In the genomic region with DNA sequence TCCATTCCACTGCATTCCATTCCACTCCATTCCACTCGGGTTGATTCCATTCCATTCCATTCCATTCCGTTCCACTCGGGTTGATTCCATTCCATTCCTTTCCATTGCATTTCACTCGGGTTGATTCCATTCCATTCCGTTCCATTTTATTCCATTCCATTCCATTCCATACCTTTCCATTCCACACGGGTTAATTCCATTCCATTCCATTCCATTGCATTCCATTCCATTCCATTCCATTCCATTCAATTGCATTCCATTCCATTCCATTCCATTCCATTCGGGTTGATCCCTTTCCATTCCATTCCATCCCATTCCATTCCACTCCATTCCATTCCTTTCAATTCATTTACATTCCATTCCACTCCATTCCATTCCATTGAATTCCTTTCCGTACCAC, we compare ENCODE assay signal across 8 cellular contexts.
DNase-seq lines count a peak whose midpoint lies in the region; ATAC-seq, FAIRE-seq and TF ChIP-seq lines count a peak whose summit lies in the region.
"Not testable (repeated sequence)": the region's sequence is repeated elsewhere in the genome, so short reads cannot be mapped to it uniquely, and the experiment has no call there.

No MANE protein-coding gene starts in this region.

- not testable (repeated sequence) for TF ChIP-seq RAD21 in A549 (conservative IDR thresholded peaks at IDR 0.05 in 1 of 2, IDR thresholded peaks at IDR 0.05 in 1 of 2)

- not testable (repeated sequence) for H3K4me3 ChIP-seq in A549; PC-3 (ENCODE audit: low read length); neuronal stem cell (ENCODE audit: low read length in 2 of 2)
- H3K4me3 ChIP-seq in iPS-18a (ENCODE audit: low read length), result peak overlapping the region; percentile 8

- not testable (repeated sequence) for H3K9ac ChIP-seq in PC-3 (ENCODE audit: low read length); iPS-18a (ENCODE audit: low read length); neuronal stem cell (ENCODE audit: low read depth, low read length, poor library complexity)

- H4K8ac ChIP-seq in neuronal stem cell (ENCODE audit: low read depth, low read length), result not testable (repeated sequence)

- H3K36me3 ChIP-seq in PC-3 (ENCODE audit: low read depth, low read length); iPS-18a (ENCODE audit: control insufficient read depth, low read depth, low read length); neuronal stem cell (replicated peaks in 1 of 2; ENCODE audit: control insufficient read depth in 2 of 2, insufficient read depth in 2 of 2, low read length in 2 of 2): not testable (repeated sequence)

- H2AFZ ChIP-seq in PC-3 (ENCODE audit: low read length); neuronal stem cell (ENCODE audit: low read length): not testable (repeated sequence)

- not testable (repeated sequence) for H3F3A ChIP-seq in PC-3 (ENCODE audit: low read length, unreplicated experiment)

- not testable (repeated sequence) for H2BK12ac ChIP-seq in neuronal stem cell (ENCODE audit: low read length)

- not testable (repeated sequence) for H2BK15ac ChIP-seq in neuronal stem cell (ENCODE audit: low read length)

- WGBS in A549 (ENCODE audit: missing lambda C conversion rate), result 4% methylated on average over 8 of the region's 8 CpGs
- 100% methylated on average over 1 of the region's 8 CpGs; no CpG with 5 or more reads in 1 of the 2 donors for WGBS in neuronal stem cell (ENCODE audit: extremely low coverage in 2 of 2, insufficient read length in 2 of 2, insufficient replicate concordance in 1 of 2), 2 donors

- DNase-seq in A549 (ENCODE audit: low read depth in 1 of 2, low spot score in 1 of 2), result peak in 1 of 2 experiments; percentile 72
- DNase-seq in HCEC 1CT, result peak; percentile 6
- peak; percentile 23 for DNase-seq in PC-3
- DNase-seq in effector memory CD8-positive, alpha-beta T cell, result not testable (repeated sequence)
- DNase-seq in neuronal stem cell (ENCODE audit: low spot score), result peak; percentile 91

- H3K4me1 Mint-ChIP-seq in effector memory CD8-positive, alpha-beta T cell (ENCODE audit: low read depth in 2 of 2), result not testable (repeated sequence)

- not testable (repeated sequence) for H3K14ac ChIP-seq in neuronal stem cell (ENCODE audit: low read length)

- H3K27ac ChIP-seq in A549; PC-3 (ENCODE audit: low read length); iPS-18a (ENCODE audit: low read length); neuronal stem cell (replicated peaks; ENCODE audit: low read length): not testable (repeated sequence)

- POLR2A ChIA-PET in A549 (lab: Yijun Ruan, JAX); PC-3 (lab: Charles Lee; ENCODE audit: unreplicated experiment): not testable (repeated sequence)

- CTCF ChIA-PET in A549 (lab: Yijun Ruan, JAX); PC-3 (lab: Charles Lee): not testable (repeated sequence)

- not testable (repeated sequence) for H3K4ac ChIP-seq in neuronal stem cell (ENCODE audit: low read length)

- H2AK5ac ChIP-seq in neuronal stem cell (ENCODE audit: low read depth, low read length), result not testable (repeated sequence)

- H4K91ac ChIP-seq in neuronal stem cell (ENCODE audit: low read depth, low read length, poor library complexity), result not testable (repeated sequence)

- H3K9me3 ChIP-seq in A549, result peaks cover 19% of the 10 kb centered on the region; the same call in 2 of the 3 replicates
- peaks cover 43% of the 10 kb centered on the region for H3K9me3 ChIP-seq in PC-3 (ENCODE audit: low read length)
- H3K9me3 ChIP-seq in iPS-18a (ENCODE audit: control insufficient read depth, low read depth, low read length), result peaks cover 77% of the 10 kb centered on the region
- H3K9me3 ChIP-seq in neuronal stem cell (replicated peaks in 1 of 2; ENCODE audit: control insufficient read depth in 2 of 2, insufficient read depth in 1 of 2, low read depth in 1 of 2, low read length in 2 of 2), result peaks cover 6 to 30% of the 10 kb centered on the region in 2 donors

- not testable (repeated sequence) for H3K36me3 Mint-ChIP-seq in effector memory CD8-positive, alpha-beta T cell (ENCODE audit: insufficient read depth)

- H3K79me2 ChIP-seq in PC-3 (ENCODE audit: low read length), result not testable (repeated sequence)

- not testable (repeated sequence) for H3K27me3 Mint-ChIP-seq in effector memory CD8-positive, alpha-beta T cell

- not testable (repeated sequence) for H3K4me3 Mint-ChIP-seq in effector memory CD8-positive, alpha-beta T cell

- not testable (repeated sequence) for FAIRE-seq in A549 (lab: Jason Lieb, UNC)

- not testable (repeated sequence) for H3K4me1 ChIP-seq in A549; PC-3 (ENCODE audit: insufficient read depth, low read length); iPS-18a (ENCODE audit: control insufficient read depth, low read depth, low read length); neuronal stem cell (ENCODE audit: control insufficient read depth in 2 of 2, insufficient read depth in 1 of 2, low read depth in 1 of 2, low read length in 2 of 2)

- H3K23ac ChIP-seq in neuronal stem cell (ENCODE audit: low read depth, low read length, poor library complexity), result not testable (repeated sequence)

- not testable (repeated sequence) for H3K27me3 ChIP-seq in PC-3 (ENCODE audit: low read length); iPS-18a (ENCODE audit: control insufficient read depth, insufficient read depth, low read length); neuronal stem cell (ENCODE audit: control insufficient read depth in 3 of 3, insufficient read depth in 3 of 3, low read depth in 1 of 3, low read length in 3 of 3)

- H3K9me3 Mint-ChIP-seq in effector memory CD8-positive, alpha-beta T cell, result peaks cover 41 to 51% of the 10 kb centered on the region in 2 donors

- not testable (repeated sequence) for H3K18ac ChIP-seq in neuronal stem cell (ENCODE audit: low read length)

- H3K4me2 ChIP-seq in A549; PC-3 (ENCODE audit: low read length); neuronal stem cell (ENCODE audit: insufficient read depth, low read length, poor library complexity, severe bottlenecking): not testable (repeated sequence)

- not testable (repeated sequence) for BruUV-seq in PC-3 (replicated peaks; lab: Mats Ljungman, UMichigan)

- TF ChIP-seq CTCF in A549 (IDR thresholded peaks at IDR 0.05); PC-3 (conservative IDR thresholded peaks at IDR 0.05; ENCODE audit: low read depth, low read length): not testable (repeated sequence)

- not testable (repeated sequence) for H3K79me1 ChIP-seq in neuronal stem cell (ENCODE audit: low read depth, low read length)

- not testable (repeated sequence) for TF ChIP-seq EP300 in A549 (IDR thresholded peaks at IDR 0.05)

- ATAC-seq in A549 (peak; percentile 40 to 67; a peak in 4 of 6 replicates), GM18873 (IDR thresholded peaks at IDR 0.05; ENCODE audit: low FRiP score, unreplicated experiment) (peak; percentile 35), HG03354 (IDR thresholded peaks at IDR 0.05; ENCODE audit: poor library complexity, severe bottlenecking, unreplicated experiment) (peak; percentile 50)
- not testable (repeated sequence) for ATAC-seq in PC-3
- peak; percentile 37 for ATAC-seq in effector memory CD8-positive, alpha-beta T cell (replicated peaks)

- H3K27ac Mint-ChIP-seq in effector memory CD8-positive, alpha-beta T cell, result not testable (repeated sequence)

- intact Hi-C loops in PC-3 (cut with micrococcal nuclease), result not testable (repeated sequence)

- not testable (repeated sequence) for H4K20me1 ChIP-seq in PC-3 (ENCODE audit: low read length)

- not testable (repeated sequence) for H2BK120ac ChIP-seq in neuronal stem cell (ENCODE audit: low read depth, low read length)

- TF ChIP-seq POLR2A in A549 (IDR thresholded peaks at IDR 0.05; ENCODE audit: low read length), result not testable (repeated sequence)

- not testable (repeated sequence) for H3K9me2 ChIP-seq in PC-3 (replicated peaks; ENCODE audit: low read length)

- not testable (repeated sequence) for H2BK5ac ChIP-seq in neuronal stem cell (ENCODE audit: low read length)
